ENCODE assay signal across 1 cellular context in genomic region chr7:151174246-151175046, GRCh38.
TF ChIP-seq lines count a peak whose summit lies in the region.

No MANE protein-coding gene starts in this region.

TF ChIP-seq in IMR-90, 13 proteins besides CTCF, POLR2A, EP300 and RAD21:
- TF ChIP-seq RCOR1 (IDR thresholded peaks at IDR 0.05; ENCODE audit: insufficient replicate concordance, low read length) (no peak), RFX5 (IDR thresholded peaks at IDR 0.05; ENCODE audit: low read depth, low read length) (peak; percentile 97), CEBPB (IDR thresholded peaks at IDR 0.05; ENCODE audit: low read depth, low read length) (no peak), ELK1 (IDR thresholded peaks at IDR 0.05; ENCODE audit: borderline replicate concordance, low read depth, low read length) (no peak), MXI1 (IDR thresholded peaks at IDR 0.05; ENCODE audit: borderline replicate concordance, low read depth, low read length) (no peak), CHD1 (IDR thresholded peaks at IDR 0.05; ENCODE audit: low read depth, low read length) (no peak), MAZ (IDR thresholded peaks at IDR 0.05; ENCODE audit: borderline replicate concordance, low read depth, low read length) (no peak), SMC3 (IDR thresholded peaks at IDR 0.05; ENCODE audit: low read depth, low read length) (no peak)
TF ChIP-seq in IMR-90: peak in this region for 1.
